Comparison of ENCODE assay signal across 8 cellular contexts in genomic region chr22:35380537-35381423, GRCh38. TPM values are rescaled to one million over a fixed set of nuclear protein-coding genes. Genes with fewer than 3 reads are reported as not detected.
DNase-seq lines count a peak whose midpoint lies in the region; ATAC-seq and TF ChIP-seq lines count a peak whose summit lies in the region.

TSS of gene HMOX1 (plus strand) at chr22:35381096. CDS start at chr22:35381174, 78 bp downstream.

- peak; percentile 29 for DNase-seq in NK-92 treated with Interleukin-12 subunit alpha and Interleukin-12 subunit beta, amount 100 ng/mL, for 24 hours (lab: John Stamatoyannopoulos, UW)
- DNase-seq in NK-92 (lab: John Stamatoyannopoulos, UW; ENCODE audit: unreplicated experiment) (no peak), NOMO-1 treated with DMSO at 0.1 percent for 48 hours (lab: John Stamatoyannopoulos, UW; ENCODE audit: unreplicated experiment) (peak; percentile 75), activated T-cell treated with anti-CD3 and anti-CD28 coated beads for 48 hours (ENCODE audit: low read depth) (peak; percentile 48), epithelial cell of esophagus (ENCODE audit: low read depth) (peak; percentile 85), mesenteric fat pad (ENCODE audit: low spot score) (peak; percentile 97)

- H3K27me3 Mint-ChIP-seq in stimulated activated memory B cell treated with anti-CD40 and anti-IgM and Interleukin-4, amounts not matched to agents 10 μg/mL and 1 μg/mL and 100 μg/mL, for 72 hours, result no peaks in the 10 kb centered on the region

- H3K9me3 Mint-ChIP-seq in stimulated activated memory B cell treated with anti-CD40 and anti-IgM and Interleukin-4, amounts not matched to agents 10 μg/mL and 1 μg/mL and 100 μg/mL, for 72 hours, result no peaks in the 10 kb centered on the region

- H3K4me3 Mint-ChIP-seq in stimulated activated memory B cell treated with anti-CD40 and anti-IgM and Interleukin-4, amounts not matched to agents 10 μg/mL and 1 μg/mL and 100 μg/mL, for 72 hours, result peak within 1 kb of the TSS; percentile 87

- H3K4me3 ChIP-seq in epithelial cell of esophagus (ENCODE audit: low read length), result peak within 1 kb of the TSS; percentile 50

- peak within 1 kb of the TSS; percentile 87 for H3K27ac Mint-ChIP-seq in stimulated activated memory B cell treated with anti-CD40 and anti-IgM and Interleukin-4, amounts not matched to agents 10 μg/mL and 1 μg/mL and 100 μg/mL, for 72 hours

- peaks cover 27% of the 10 kb centered on the region for H3K36me3 Mint-ChIP-seq in stimulated activated memory B cell treated with anti-CD40 and anti-IgM and Interleukin-4, amounts not matched to agents 10 μg/mL and 1 μg/mL and 100 μg/mL, for 72 hours

- peaks cover 83% of the 10 kb centered on the region for H3K4me1 Mint-ChIP-seq in stimulated activated memory B cell treated with anti-CD40 and anti-IgM and Interleukin-4, amounts not matched to agents 10 μg/mL and 1 μg/mL and 100 μg/mL, for 72 hours

- ATAC-seq in HG03066 (IDR thresholded peaks at IDR 0.05; ENCODE audit: low read depth, unreplicated experiment), result peak; percentile 45
- peak; percentile 91 for ATAC-seq in stimulated activated memory B cell treated with anti-CD40 and anti-IgM and Interleukin-4, amounts not matched to agents 10 μg/mL and 1 μg/mL and 100 μg/mL, for 72 hours

- TF ChIP-seq CTCF in epithelial cell of esophagus (IDR thresholded peaks at IDR 0.05; ENCODE audit: insufficient read depth, low read depth, low read length, missing control alignments), result no peak

RNA-seq across cellular contexts. Expression of gene HMOX1, which starts in this region (rescaled TPM):
- 87.0 TPM for total RNA-seq in mesenteric fat pad
